11 cellular contexts compared by ENCODE assay signal in the genomic region with DNA sequence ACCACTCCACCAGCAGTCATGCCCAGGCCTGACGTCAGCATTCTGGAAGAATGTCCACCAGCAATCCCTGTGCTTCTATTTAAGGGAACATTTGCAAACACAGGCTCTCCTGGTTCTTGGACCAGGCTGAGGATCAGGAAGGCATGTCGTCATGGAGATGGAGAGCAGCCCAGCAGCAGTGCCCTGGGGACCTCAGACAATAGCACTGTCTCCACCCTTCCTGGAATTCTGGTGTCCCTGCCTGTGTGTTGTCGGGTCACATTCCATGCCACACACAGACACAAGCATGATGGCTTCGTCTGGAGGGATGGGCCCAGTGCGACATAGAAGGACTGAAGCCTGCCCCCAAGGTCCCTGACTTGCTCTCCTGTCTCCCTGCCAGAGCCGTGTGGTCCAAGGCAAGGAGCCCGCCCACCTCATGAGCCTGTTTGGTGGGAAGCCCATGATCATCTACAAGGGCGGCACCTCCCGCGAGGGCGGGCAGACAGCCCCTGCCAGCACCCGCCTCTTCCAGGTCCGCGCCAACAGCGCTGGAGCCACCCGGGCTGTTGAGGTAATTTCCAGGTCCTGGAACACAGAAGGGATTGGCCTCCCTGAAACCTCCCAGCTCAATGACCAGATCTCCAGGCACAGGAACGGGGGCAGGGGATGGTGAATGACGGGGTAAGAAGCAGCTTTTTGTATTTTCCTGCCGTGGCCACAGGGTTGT. TPM values are rescaled to one million over a fixed set of nuclear protein-coding genes. Genes with fewer than 3 reads are reported as not detected.
DNase-seq lines count a peak whose midpoint lies in the region; ATAC-seq, FAIRE-seq and TF ChIP-seq lines count a peak whose summit lies in the region.
"Had no signal": no experiment of that assay in that cellular context is flagged by ENCODE, and none has a peak within 500 bp of the region (broad histone marks: within the 10 kb centered on the region; RNA-seq: fewer than 3 reads in every experiment).

No MANE protein-coding gene starts in this region.

- no peak for ATAC-seq in GM19467 (IDR thresholded peaks at IDR 0.05; ENCODE audit: unreplicated experiment)
- no peak for ATAC-seq in activated T-cell treated with anti-CD3 and anti-CD28 coated beads, Interleukin-2, amount 50 U/mL, for 72 hours (replicated peaks in 1 of 2)
- ATAC-seq: Panc1 had no signal

- FAIRE-seq in urothelium cell line (lab: Jason Lieb, UNC) = no peak

- H3K4me1 Mint-ChIP-seq in activated T-cell treated with anti-CD3 and anti-CD28 coated beads, Interleukin-2, amount 50 U/mL, for 72 hours (ENCODE audit: low read depth) = peaks cover 15% of the 10 kb centered on the region

- H3K27ac ChIP-seq in muscle layer of colon (ENCODE audit: low read depth, low read length) = peak overlapping the region; percentile 93
- H3K27ac ChIP-seq: 22Rv1 had no signal

- H3K4me3 Mint-ChIP-seq in activated T-cell treated with anti-CD3 and anti-CD28 coated beads, Interleukin-2, amount 50 U/mL, for 72 hours = no peak overlapping the region
- H3K4me3 Mint-ChIP-seq: activated T-helper 1 cell treated with anti-CD3 and anti-CD28 coated beads, Interleukin-12 subunit alpha, Interleukin-12 subunit beta, Interleukin-2, Interleukin-4 antibody, amounts not matched to agents 30 ng/mL and 10 ng/mL and 1 ng/mL, durations not matched to agents 14 hours and 24 hours and 36 hours had no signal

- H3K27ac Mint-ChIP-seq in activated T-cell treated with anti-CD3 and anti-CD28 coated beads, Interleukin-2, amount 50 U/mL, for 72 hours = no peak overlapping the region
- H3K27ac Mint-ChIP-seq: activated T-helper 1 cell treated with anti-CD3 and anti-CD28 coated beads, Interleukin-12 subunit alpha, Interleukin-12 subunit beta, Interleukin-2, Interleukin-4 antibody, amounts not matched to agents 30 ng/mL and 10 ng/mL and 1 ng/mL, durations not matched to agents 14 hours and 24 hours and 36 hours had no signal

- no peaks in the 10 kb centered on the region for H3K27me3 ChIP-seq in muscle layer of colon (ENCODE audit: control insufficient read depth in 1 of 2, insufficient read depth in 2 of 2, low read length in 2 of 2)

- H3K36me3 ChIP-seq in muscle layer of colon (ENCODE audit: insufficient read depth, low read length) = peaks cover 97% of the 10 kb centered on the region

- peaks cover 0 to 2% of the 10 kb centered on the region in 2 donors for H3K36me3 Mint-ChIP-seq in activated T-cell treated with anti-CD3 and anti-CD28 coated beads, Interleukin-2, amount 50 U/mL, for 72 hours (ENCODE audit: insufficient read depth in 2 of 2)

- peak; percentile 23 for DNase-seq in DMS 273 (lab: John Stamatoyannopoulos, UW; ENCODE audit: unreplicated experiment)
- DNase-seq in DMS 273 treated with DMSO at 0.1 percent for 48 hours (lab: John Stamatoyannopoulos, UW) = no peak
- peak; percentile 96 for DNase-seq in fibroblast of mammary gland (ENCODE audit: low read depth)
- peak; percentile 29 for DNase-seq in urothelium cell line (ENCODE audit: low spot score)
- DNase-seq in stimulated activated CD4-positive, alpha-beta T cell treated with anti-CD3 and anti-CD28 coated beads, Interleukin-1b, Interleukin-23, amount 100 ng/mL, for 48 hours = no peak
- no peak for DNase-seq in activated T-cell treated with anti-CD3 and anti-CD28 coated beads, Interleukin-2, amount 50 U/mL, for 72 hours

- no peaks in the 10 kb centered on the region for H3K27me3 Mint-ChIP-seq in activated T-cell treated with anti-CD3 and anti-CD28 coated beads, Interleukin-2, amount 50 U/mL, for 72 hours (ENCODE audit: low read depth)

- H3K4me3 ChIP-seq in fibroblast of mammary gland (ENCODE audit: control insufficient read depth, low read depth, low read length) (no peak overlapping the region), muscle layer of colon (ENCODE audit: low read depth in 1 of 2, low read length in 2 of 2) (no peak overlapping the region)

- H3K4me1 ChIP-seq in muscle layer of colon (ENCODE audit: insufficient read depth, low read length) = peaks cover 54% of the 10 kb centered on the region

- H3K9me3 ChIP-seq in muscle layer of colon (ENCODE audit: low read length) = no peaks in the 10 kb centered on the region

- peak overlapping the region; percentile 9 for H3K9ac ChIP-seq in muscle layer of colon (ENCODE audit: low read length)

- no peaks in the 10 kb centered on the region for H3K9me3 Mint-ChIP-seq in activated T-cell treated with anti-CD3 and anti-CD28 coated beads, Interleukin-2, amount 50 U/mL, for 72 hours
- H3K9me3 Mint-ChIP-seq: activated T-helper 1 cell treated with anti-CD3 and anti-CD28 coated beads, Interleukin-12 subunit alpha, Interleukin-12 subunit beta, Interleukin-2, Interleukin-4 antibody, amounts not matched to agents 30 ng/mL and 10 ng/mL and 1 ng/mL, durations not matched to agents 14 hours and 24 hours and 36 hours had no signal

- TF ChIP-seq CTCF in fibroblast of mammary gland (conservative IDR thresholded peaks at IDR 0.05; ENCODE audit: control insufficient read depth, insufficient read depth, low read depth, low read length) = no peak

RNA-seq across cellular contexts. Expression of gene STOM, which starts 43.8 kb away (rescaled TPM):
- 10 to 100 TPM; 63.7 to 90.6 TPM for total RNA-seq in activated T-cell treated with anti-CD3 and anti-CD28 coated beads, Interleukin-2, amount 50 U/mL, for 72 hours

RNA-seq across cellular contexts. Expression of gene GSN, which starts 58.3 kb away (rescaled TPM):
- 1 to 10 TPM; 3.6 to 4.0 TPM for total RNA-seq in activated T-cell treated with anti-CD3 and anti-CD28 coated beads, Interleukin-2, amount 50 U/mL, for 72 hours

Comparison
In these comparisons a context has a peak if more than half of its experiments do, and no peak if none do; other contexts are left out.
1. DNase-seq: peak in DMS 273 (single experiment), fibroblast of mammary gland (single experiment) and urothelium cell line (single experiment); none in DMS 273 treated with DMSO at 0.1 percent for 48 hours (single experiment), stimulated activated CD4-positive, alpha-beta T cell treated with anti-CD3 and anti-CD28 coated beads, Interleukin-1b, Interleukin-23, amount 100 ng/mL, for 48 hours (single experiment) and activated T-cell treated with anti-CD3 and anti-CD28 coated beads, Interleukin-2, amount 50 U/mL, for 72 hours (0 of 2).